In the genomic region with DNA sequence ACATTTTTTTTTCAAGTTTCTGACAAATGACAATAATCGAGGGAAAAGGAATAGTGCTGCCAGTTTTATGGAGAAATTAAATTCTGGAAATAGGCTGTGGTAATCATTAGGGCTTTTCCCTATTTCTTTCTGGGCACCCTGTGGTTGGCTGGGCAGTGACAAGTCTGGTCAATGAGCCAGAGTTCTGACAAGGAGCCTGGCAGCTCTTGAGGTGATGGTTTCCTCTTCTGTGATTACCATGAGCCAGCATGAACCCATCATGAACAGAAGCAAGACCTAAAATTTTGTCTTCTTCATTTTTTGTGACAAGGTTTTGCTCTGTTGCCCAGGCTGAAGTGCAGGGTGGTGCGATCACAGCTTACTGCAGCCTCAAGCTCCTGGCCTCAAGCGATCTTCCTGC, we compare ENCODE assay signal across 25 cellular contexts.
"Had no signal": no experiment of that assay in that cellular context is flagged by ENCODE, and none has a peak within 500 bp of the region (broad histone marks: within the 10 kb centered on the region; RNA-seq: fewer than 3 reads in every experiment).

No MANE protein-coding gene starts in this region.

- H3K4me3 Mint-ChIP-seq: activated CD4-positive, alpha-beta memory T cell treated with anti-CD3 and anti-CD28 coated beads, Interleukin-2, amount 10 ng/mL, durations not matched to agents 7 days and 5 days; activated CD4-positive, alpha-beta T cell treated with anti-CD3 and anti-CD28 coated beads, Interleukin-2, amount 10 ng/mL, durations not matched to agents 7 days and 5 days; activated naive CD4-positive, alpha-beta T cell treated with anti-CD3 and anti-CD28 coated beads, Interleukin-2, amount 10 ng/mL, durations not matched to agents 7 days and 5 days; activated naive CD8-positive, alpha-beta T cell treated with anti-CD3 and anti-CD28 coated beads, Interleukin-2, amount 10 ng/mL, durations not matched to agents 7 days and 5 days; activated T-cell treated with anti-CD3 and anti-CD28 coated beads, Interleukin-2, amount 50 U/mL, for 24 hours; activated T-cell treated with anti-CD3 and anti-CD28 coated beads, Interleukin-2, amount 50 U/mL, for 72 hours; dendritic cell treated with granulocyte-macrophage colony-stimulating factor and Interleukin-4, amounts not matched to agents 40 ng/mL and 50 ng/mL, for 4 days; endodermal cell had no signal

- DNase-seq: activated CD4-positive, alpha-beta memory T cell treated with anti-CD3 and anti-CD28 coated beads, Interleukin-2, amount 10 ng/mL, durations not matched to agents 7 days and 5 days; activated CD4-positive, alpha-beta T cell treated with anti-CD3 and anti-CD28 coated beads for 1 hour; activated CD4-positive, alpha-beta T cell treated with anti-CD3 and anti-CD28 coated beads for 4 hours; activated CD4-positive, alpha-beta T cell treated with anti-CD3 and anti-CD28 coated beads, Interleukin-2, amount 10 ng/mL, durations not matched to agents 7 days and 5 days; activated CD4-positive, alpha-beta T cell treated with anti-CD3 and anti-CD28 coated beads, Interleukin-2, amount 50 U/mL, for 4 hours; activated CD4-positive, CD25-positive, alpha-beta regulatory T cell; activated CD8-positive, alpha-beta memory T cell treated with anti-CD3 and anti-CD28 coated beads, Interleukin-2, amount 50 U/mL, for 48 hours; activated gamma-delta T cell; activated naive CD4-positive, alpha-beta T cell; activated naive CD4-positive, alpha-beta T cell treated with anti-CD3 and anti-CD28 coated beads, Interleukin-2, amount 10 ng/mL, durations not matched to agents 7 days and 5 days; activated naive CD8-positive, alpha-beta T cell treated with anti-CD3 and anti-CD28 coated beads, Interleukin-2, amount 10 ng/mL, durations not matched to agents 7 days and 5 days; activated T-cell treated with anti-CD3 and anti-CD28 coated beads for 4 hours; activated T-cell treated with anti-CD3 and anti-CD28 coated beads, Interleukin-2, amount 50 U/mL, for 24 hours; activated T-cell treated with anti-CD3 and anti-CD28 coated beads, Interleukin-2, amount 50 U/mL, for 72 hours; brain microvascular endothelial cell; effector memory CD4-positive, alpha-beta T cell; endodermal cell; foreskin fibroblast; head of caudate nucleus; T-helper 2 cell had no signal

- H3K27ac Mint-ChIP-seq: activated CD4-positive, alpha-beta memory T cell treated with anti-CD3 and anti-CD28 coated beads, Interleukin-2, amount 10 ng/mL, durations not matched to agents 7 days and 5 days; activated CD4-positive, alpha-beta T cell treated with anti-CD3 and anti-CD28 coated beads, Interleukin-2, amount 10 ng/mL, durations not matched to agents 7 days and 5 days; activated naive CD4-positive, alpha-beta T cell treated with anti-CD3 and anti-CD28 coated beads, Interleukin-2, amount 10 ng/mL, durations not matched to agents 7 days and 5 days; activated naive CD8-positive, alpha-beta T cell treated with anti-CD3 and anti-CD28 coated beads, Interleukin-2, amount 10 ng/mL, durations not matched to agents 7 days and 5 days; activated T-cell treated with anti-CD3 and anti-CD28 coated beads, Interleukin-2, amount 50 U/mL, for 24 hours; activated T-cell treated with anti-CD3 and anti-CD28 coated beads, Interleukin-2, amount 50 U/mL, for 72 hours; dendritic cell treated with granulocyte-macrophage colony-stimulating factor and Interleukin-4, amounts not matched to agents 40 ng/mL and 50 ng/mL, for 4 days; endodermal cell had no signal

- H3K9me3 Mint-ChIP-seq: activated CD4-positive, alpha-beta memory T cell treated with anti-CD3 and anti-CD28 coated beads, Interleukin-2, amount 10 ng/mL, durations not matched to agents 7 days and 5 days; activated CD4-positive, alpha-beta T cell treated with anti-CD3 and anti-CD28 coated beads, Interleukin-2, amount 10 ng/mL, durations not matched to agents 7 days and 5 days; activated naive CD4-positive, alpha-beta T cell treated with anti-CD3 and anti-CD28 coated beads, Interleukin-2, amount 10 ng/mL, durations not matched to agents 7 days and 5 days; activated naive CD4-positive, alpha-beta T cell treated with anti-CD3 and anti-CD28 coated beads, Interleukin-2, amount 50 U/mL, for 72 hours; activated naive CD8-positive, alpha-beta T cell treated with anti-CD3 and anti-CD28 coated beads, Interleukin-2, amount 10 ng/mL, durations not matched to agents 7 days and 5 days; activated T-cell treated with anti-CD3 and anti-CD28 coated beads, Interleukin-2, amount 50 U/mL, for 24 hours; activated T-cell treated with anti-CD3 and anti-CD28 coated beads, Interleukin-2, amount 50 U/mL, for 72 hours; dendritic cell treated with granulocyte-macrophage colony-stimulating factor and Interleukin-4, amounts not matched to agents 40 ng/mL and 50 ng/mL, for 4 days; endodermal cell had no signal

- ATAC-seq: activated naive CD4-positive, alpha-beta T cell treated with anti-CD3 and anti-CD28 coated beads, Interleukin-2, amount 50 U/mL, for 72 hours; activated T-cell treated with anti-CD3 and anti-CD28 coated beads, Interleukin-2, amount 50 U/mL, for 72 hours; esophagus mucosa had no signal

- H3K4me3 ChIP-seq: coronary artery, dorsolateral prefrontal cortex had no signal

- H3K4me1 Mint-ChIP-seq: activated CD4-positive, alpha-beta memory T cell treated with anti-CD3 and anti-CD28 coated beads, Interleukin-2, amount 10 ng/mL, durations not matched to agents 7 days and 5 days; activated CD4-positive, alpha-beta T cell treated with anti-CD3 and anti-CD28 coated beads, Interleukin-2, amount 10 ng/mL, durations not matched to agents 7 days and 5 days; activated naive CD4-positive, alpha-beta T cell treated with anti-CD3 and anti-CD28 coated beads, Interleukin-2, amount 10 ng/mL, durations not matched to agents 7 days and 5 days; endodermal cell had no signal

- H3K27me3 ChIP-seq: brain microvascular endothelial cell, dorsolateral prefrontal cortex had no signal

- H3K36me3 Mint-ChIP-seq: activated naive CD4-positive, alpha-beta T cell treated with anti-CD3 and anti-CD28 coated beads, Interleukin-2, amount 50 U/mL, for 72 hours had no signal

- H3K27ac ChIP-seq: brain microvascular endothelial cell, coronary artery had no signal

- H3K27me3 Mint-ChIP-seq: activated CD4-positive, alpha-beta memory T cell treated with anti-CD3 and anti-CD28 coated beads, Interleukin-2, amount 10 ng/mL, durations not matched to agents 7 days and 5 days; activated CD4-positive, alpha-beta T cell treated with anti-CD3 and anti-CD28 coated beads, Interleukin-2, amount 10 ng/mL, durations not matched to agents 7 days and 5 days; activated naive CD4-positive, alpha-beta T cell treated with anti-CD3 and anti-CD28 coated beads, Interleukin-2, amount 10 ng/mL, durations not matched to agents 7 days and 5 days; activated naive CD8-positive, alpha-beta T cell treated with anti-CD3 and anti-CD28 coated beads, Interleukin-2, amount 10 ng/mL, durations not matched to agents 7 days and 5 days; activated T-cell treated with anti-CD3 and anti-CD28 coated beads, Interleukin-2, amount 50 U/mL, for 24 hours; dendritic cell treated with granulocyte-macrophage colony-stimulating factor and Interleukin-4, amounts not matched to agents 40 ng/mL and 50 ng/mL, for 4 days had no signal
